21 cellular contexts compared by ENCODE assay signal in genomic region chr11:76313913-76314740, GRCh38.
DNase-seq lines count a peak whose midpoint lies in the region; ATAC-seq and TF ChIP-seq lines count a peak whose summit lies in the region.
"Had no signal": no experiment of that assay in that cellular context is flagged by ENCODE, and none has a peak within 500 bp of the region (broad histone marks: within the 10 kb centered on the region; RNA-seq: fewer than 3 reads in every experiment).

No MANE protein-coding gene starts in this region.

- no peak overlapping the region for H2BK15ac ChIP-seq in mesenchymal stem cell (ENCODE audit: low read depth, poor library complexity, severe bottlenecking)

- no peak overlapping the region for H2AK5ac ChIP-seq in mesenchymal stem cell (ENCODE audit: low read length, severe bottlenecking)

- peak overlapping the region; percentile 19 for H4K8ac ChIP-seq in mesenchymal stem cell (ENCODE audit: low read length)

- H3K9me3 ChIP-seq in body of pancreas = no peaks in the 10 kb centered on the region
- no peaks in the 10 kb centered on the region for H3K9me3 ChIP-seq in mesenchymal stem cell (ENCODE audit: control insufficient read depth, low read length)
- H3K9me3 ChIP-seq: prostate gland, SJSA1, vagina had no signal

- TF ChIP-seq POLR2A in body of pancreas (IDR thresholded peaks at IDR 0.05) = no peak

- no peak overlapping the region for H2AFZ ChIP-seq in mesenchymal stem cell (ENCODE audit: low read depth, low read length)

- no peak overlapping the region for H3K4me3 ChIP-seq in H7 (ENCODE audit: insufficient read depth, low read depth, low read length)
- no peak overlapping the region for H3K4me3 ChIP-seq in body of pancreas
- H3K4me3 ChIP-seq in mesenchymal stem cell (ENCODE audit: insufficient read depth in 1 of 2, low read depth in 1 of 2, low read length in 2 of 2) = no peak overlapping the region
- H3K4me3 ChIP-seq: prostate gland, SJSA1, vagina had no signal

- H3K4me2 ChIP-seq in mesenchymal stem cell (ENCODE audit: low read length, poor library complexity, severe bottlenecking) = no peak overlapping the region

- H3K18ac ChIP-seq in mesenchymal stem cell (ENCODE audit: low read depth in 1 of 2, low read length in 2 of 2) = no peak overlapping the region

- H3K79me1 ChIP-seq in mesenchymal stem cell (replicated peaks; ENCODE audit: low read length, poor library complexity, severe bottlenecking) = no peaks in the 10 kb centered on the region

- intact Hi-C loops in body of pancreas (cut with DNase I) = loop anchor here (10.0 kb wide), 1 partner anchor 419 kb away; no protein-coding TSS in a partner anchor

- ATAC-seq in body of pancreas (peak; percentile 9), HG03280 (IDR thresholded peaks at IDR 0.05; ENCODE audit: unreplicated experiment) (no peak), GM19467 (IDR thresholded peaks at IDR 0.05; ENCODE audit: unreplicated experiment) (no peak)
- ATAC-seq: activated CD8-positive, alpha-beta T cell treated with anti-CD3 and anti-CD28 coated beads for 36 hours; natural killer cell had no signal

- H3K23ac ChIP-seq in mesenchymal stem cell (ENCODE audit: low read length in 2 of 2) = no peak overlapping the region

- H3K14ac ChIP-seq in mesenchymal stem cell (ENCODE audit: low read length in 2 of 2) = no peak overlapping the region

- no peak overlapping the region for H2BK12ac ChIP-seq in mesenchymal stem cell (ENCODE audit: low read length in 2 of 2)

- no peak overlapping the region for H3K4ac ChIP-seq in mesenchymal stem cell (ENCODE audit: low read depth in 1 of 2, low read length in 2 of 2)

- no peak for TF ChIP-seq CTCF in body of pancreas (IDR thresholded peaks at IDR 0.05)

- no peak overlapping the region for H4K91ac ChIP-seq in mesenchymal stem cell (ENCODE audit: low read length)

- peaks cover 2% of the 10 kb centered on the region for H3K27me3 ChIP-seq in H7 (ENCODE audit: control insufficient read depth, insufficient read depth, low read length)
- H3K27me3 ChIP-seq in body of pancreas = no peaks in the 10 kb centered on the region
- peaks cover 34 to 70% of the 10 kb centered on the region in 2 experiments for H3K27me3 ChIP-seq in mesenchymal stem cell (ENCODE audit: control insufficient read depth in 1 of 2, insufficient read depth in 1 of 2, low read length in 2 of 2)
- H3K27me3 ChIP-seq: SJSA1, vagina had no signal

- H3K4me1 ChIP-seq in body of pancreas (peaks cover 4% of the 10 kb centered on the region), mesenchymal stem cell (ENCODE audit: control insufficient read depth, insufficient read depth, low read depth, low read length) (peaks cover 10% of the 10 kb centered on the region)
- H3K4me1 ChIP-seq: prostate gland, SJSA1, vagina had no signal

- no peak overlapping the region for H2BK5ac ChIP-seq in mesenchymal stem cell (ENCODE audit: low read depth, low read length, poor library complexity, severe bottlenecking)

- no peaks in the 10 kb centered on the region for H3K36me3 ChIP-seq in H7 (replicated peaks; ENCODE audit: control insufficient read depth, insufficient read depth, low read length)
- H3K36me3 ChIP-seq in body of pancreas (replicated peaks in 1 of 2; ENCODE audit: insufficient read depth in 1 of 2, low read depth in 2 of 2) = no peaks in the 10 kb centered on the region
- H3K36me3 ChIP-seq in mesenchymal stem cell (ENCODE audit: control insufficient read depth in 1 of 2, insufficient read depth in 2 of 2, low read depth in 1 of 2, low read length in 2 of 2) = no peaks in the 10 kb centered on the region
- H3K36me3 ChIP-seq: prostate gland, SJSA1, vagina had no signal

- no peak overlapping the region for H2BK120ac ChIP-seq in mesenchymal stem cell (ENCODE audit: low read depth, low read length)

- 55 to 66% methylated on average over 10 to 15 of the region's 15 CpGs for WGBS in body of pancreas, 2 donors
- 50% methylated on average over 15 of the region's 15 CpGs for WGBS in mesenchymal stem cell

- H3K27ac ChIP-seq in body of pancreas (no peak overlapping the region), mesenchymal stem cell (ENCODE audit: low read length, poor library complexity, severe bottlenecking) (no peak overlapping the region)
- H3K27ac ChIP-seq: prostate gland, SJSA1, vagina had no signal

- H3K9ac ChIP-seq in mesenchymal stem cell (ENCODE audit: low read length) = no peak overlapping the region

- DNase-seq in 8988T (peak; percentile 29), H7 (peak; percentile 90), body of pancreas (peak in 1 of 4 donors; percentile 17), mesenchymal stem cell (peak; percentile 64), DMS53 (lab: John Stamatoyannopoulos, UW) (no peak)
- DNase-seq in activated CD4-positive, alpha-beta T cell treated with anti-CD3 and anti-CD28 coated beads for 1 hour = no peak
- DNase-seq: ACHN; activated CD8-positive, alpha-beta T cell treated with anti-CD3 and anti-CD28 coated beads for 36 hours; activated T-cell treated with anti-CD3 and anti-CD28 coated beads, Interleukin-2, amount 50 U/mL, for 48 hours; KG1; natural killer cell; NCI-H1048; NCI-H2081 treated with DMSO at 0.1 percent for 48 hours; NCI-H524 treated with DMSO at 0.1 percent for 48 hours; stimulated activated CD4-positive, alpha-beta T cell treated with anti-CD3 and anti-CD28 coated beads, Interleukin-4, amount 100 ng/mL, for 24 hours; T-helper 2 cell had no signal

Comparison
In these comparisons a context has a peak if more than half of its experiments do, and no peak if none do; other contexts are left out.
1. DNase-seq: peak in 8988T (single experiment), H7 (single experiment) and mesenchymal stem cell (single experiment); none in DMS53 (single experiment) and activated CD4-positive, alpha-beta T cell treated with anti-CD3 and anti-CD28 coated beads for 1 hour (single experiment).